In the genomic region with DNA sequence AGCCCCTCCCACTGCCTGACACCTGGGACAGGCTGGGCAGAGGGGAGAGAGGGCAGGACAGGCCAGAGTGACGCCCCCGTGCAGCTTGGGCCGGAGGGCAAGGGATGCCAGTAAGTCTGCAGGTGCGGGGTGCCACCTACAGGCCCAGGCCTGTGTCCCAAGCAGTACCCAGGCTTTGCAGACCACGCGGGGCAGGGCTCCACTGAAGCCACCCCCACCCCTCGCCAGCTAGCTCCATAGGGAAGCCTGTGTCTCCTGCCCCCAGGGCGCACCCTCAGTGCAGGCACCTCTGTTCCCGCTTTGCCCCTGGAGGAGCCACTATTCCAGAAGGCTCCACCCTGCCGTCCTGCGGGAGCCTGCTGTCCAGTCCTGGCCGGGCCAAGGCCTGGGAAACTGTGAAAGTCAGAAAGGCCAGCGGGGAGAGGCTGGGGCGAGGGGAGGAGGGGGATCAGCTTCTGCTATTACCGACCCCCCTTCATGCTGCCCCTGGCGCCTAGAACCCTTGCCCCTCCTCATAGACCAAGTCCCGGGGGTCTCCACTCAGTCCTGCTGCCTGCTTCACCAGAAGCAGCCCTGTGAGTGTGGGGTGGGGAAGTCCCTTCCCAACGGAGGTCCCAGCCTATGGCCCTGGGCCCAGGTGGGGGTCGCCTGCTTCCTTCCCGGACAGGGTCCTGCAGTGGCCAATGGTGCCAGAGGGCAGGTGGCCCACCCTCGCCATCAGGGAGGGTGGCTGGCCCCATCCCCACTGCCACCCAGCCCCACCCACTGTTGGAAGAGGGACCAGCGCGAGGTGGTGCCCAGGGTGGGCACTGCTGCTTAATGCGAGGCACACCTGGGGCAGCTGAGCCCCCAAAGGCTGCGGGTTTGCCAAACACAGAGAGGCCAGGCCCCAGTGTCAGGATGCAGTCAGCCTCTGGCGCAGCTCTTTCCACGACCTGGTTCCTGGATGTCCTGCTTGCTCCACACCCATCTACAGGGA, we compare ENCODE assay signal across 2 cellular contexts.
TF ChIP-seq lines count a peak whose summit lies in the region.

No MANE protein-coding gene starts in this region.

TF ChIP-seq in IMR-90, 13 proteins besides CTCF, POLR2A, EP300 and RAD21:
- no peak for TF ChIP-seq RFX5 (IDR thresholded peaks at IDR 0.05; ENCODE audit: low read depth, low read length)
- TF ChIP-seq RCOR1 (IDR thresholded peaks at IDR 0.05; ENCODE audit: insufficient replicate concordance, low read length), result no peak
- no peak for TF ChIP-seq FOS (IDR thresholded peaks at IDR 0.05; ENCODE audit: low read depth, low read length)
- TF ChIP-seq, protein P1, sequence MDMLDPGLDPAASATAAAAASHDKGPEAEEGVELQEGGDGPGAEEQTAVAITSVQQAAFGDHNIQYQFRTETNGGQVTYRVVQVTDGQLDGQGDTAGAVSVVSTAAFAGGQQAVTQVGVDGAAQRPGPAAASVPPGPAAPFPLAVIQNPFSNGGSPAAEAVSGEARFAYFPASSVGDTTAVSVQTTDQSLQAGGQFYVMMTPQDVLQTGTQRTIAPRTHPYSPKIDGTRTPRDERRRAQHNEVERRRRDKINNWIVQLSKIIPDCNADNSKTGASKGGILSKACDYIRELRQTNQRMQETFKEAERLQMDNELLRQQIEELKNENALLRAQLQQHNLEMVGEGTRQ (IDR thresholded peaks at IDR 0.05; ENCODE audit: low read depth, low read length), result no peak
- no peak for TF ChIP-seq NFE2L2 (IDR thresholded peaks at IDR 0.05; ENCODE audit: low read depth, low read length)

TF ChIP-seq in K562, 482 proteins besides CTCF, POLR2A, EP300 and RAD21:
- TF ChIP-seq NCOA1 (IDR thresholded peaks at IDR 0.05; ENCODE audit: low read depth), result no peak
- peak; percentile 16; the same call in 1 of the 2 replicates for TF ChIP-seq ZNF263 (CRISPR knock-in tag; IDR thresholded peaks at IDR 0.05; ENCODE audit: borderline replicate concordance)
- TF ChIP-seq MTA3 (IDR thresholded peaks at IDR 0.05; ENCODE audit: borderline replicate concordance), result 0 out of 2 replicates have a peak, but pooled peaks have one; percentile 24
- peak; percentile 42; the same call in 1 of the 2 replicates for TF ChIP-seq POLR2G (IDR thresholded peaks at IDR 0.05; ENCODE audit: low read depth, low read length)
- no peak for TF ChIP-seq PHTF2 (CRISPR knock-in tag; IDR thresholded peaks at IDR 0.05)
- TF ChIP-seq, protein P2, sequence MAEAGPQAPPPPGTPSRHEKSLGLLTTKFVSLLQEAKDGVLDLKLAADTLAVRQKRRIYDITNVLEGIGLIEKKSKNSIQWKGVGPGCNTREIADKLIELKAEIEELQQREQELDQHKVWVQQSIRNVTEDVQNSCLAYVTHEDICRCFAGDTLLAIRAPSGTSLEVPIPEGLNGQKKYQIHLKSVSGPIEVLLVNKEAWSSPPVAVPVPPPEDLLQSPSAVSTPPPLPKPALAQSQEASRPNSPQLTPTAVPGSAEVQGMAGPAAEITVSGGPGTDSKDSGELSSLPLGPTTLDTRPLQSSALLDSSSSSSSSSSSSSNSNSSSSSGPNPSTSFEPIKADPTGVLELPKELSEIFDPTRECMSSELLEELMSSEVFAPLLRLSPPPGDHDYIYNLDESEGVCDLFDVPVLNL (CRISPR knock-in tag; IDR thresholded peaks at IDR 0.05; ENCODE audit: low read depth), result no peak
- TF ChIP-seq ZSCAN29 (IDR thresholded peaks at IDR 0.05), result no peak
